Comparison of ENCODE assay signal across 19 cellular contexts in the genomic region with DNA sequence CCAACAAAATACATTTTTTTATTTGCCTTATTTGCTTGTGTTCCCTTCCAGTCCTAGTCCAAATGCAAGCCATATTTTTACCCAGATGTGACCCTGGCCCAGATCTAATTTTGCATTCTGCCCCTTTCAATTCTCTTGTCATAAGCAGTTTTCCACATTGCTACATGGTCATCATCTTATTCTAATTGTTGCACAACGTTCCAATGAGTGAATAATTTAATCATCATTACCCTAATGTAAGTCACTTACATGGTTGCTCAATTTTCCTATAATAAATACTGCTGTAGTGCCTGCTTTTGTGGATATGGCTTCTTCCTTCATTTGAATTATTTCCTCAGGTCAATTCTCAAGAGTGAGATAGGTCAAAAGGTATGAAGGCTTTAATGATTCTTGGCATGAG. TPM values are rescaled to one million over a fixed set of nuclear protein-coding genes. Genes with fewer than 3 reads are reported as not detected.
DNase-seq lines count a peak whose midpoint lies in the region; ATAC-seq and TF ChIP-seq lines count a peak whose summit lies in the region.
"Had no signal": no experiment of that assay in that cellular context is flagged by ENCODE, and none has a peak within 500 bp of the region (broad histone marks: within the 10 kb centered on the region; RNA-seq: fewer than 3 reads in every experiment).

No MANE protein-coding gene starts in this region.

- H3K4me1 Mint-ChIP-seq in activated T-cell treated with anti-CD3 and anti-CD28 coated beads, Interleukin-2, amount 50 U/mL, for 72 hours (ENCODE audit: low read depth): peaks cover 12% of the 10 kb centered on the region
- H3K4me1 Mint-ChIP-seq: CD4-positive, CD25-positive, alpha-beta regulatory T cell had no signal

- H3K27ac ChIP-seq in stomach: no peak overlapping the region
- H3K27ac ChIP-seq: KMS-11, SJCRH30 had no signal

- no peaks in the 10 kb centered on the region for H3K9me3 Mint-ChIP-seq in activated T-cell treated with anti-CD3 and anti-CD28 coated beads, Interleukin-2, amount 50 U/mL, for 72 hours
- H3K9me3 Mint-ChIP-seq: CD4-positive, CD25-positive, alpha-beta regulatory T cell had no signal

- H3K27ac Mint-ChIP-seq in activated T-cell treated with anti-CD3 and anti-CD28 coated beads, Interleukin-2, amount 50 U/mL, for 72 hours: no peak overlapping the region
- H3K27ac Mint-ChIP-seq: CD4-positive, CD25-positive, alpha-beta regulatory T cell had no signal

- TF ChIP-seq CTCF in epithelial cell of esophagus (IDR thresholded peaks at IDR 0.05; ENCODE audit: insufficient read depth, low read depth, low read length, missing control alignments) (no peak), stomach (IDR thresholded peaks at IDR 0.05) (no peak)

- H3K27me3 ChIP-seq in stomach: no peaks in the 10 kb centered on the region
- H3K27me3 ChIP-seq: SJCRH30 had no signal

- intact Hi-C loops in stomach (cut with DNase I; ENCODE audit: low total_unique reads): no loop called here

- H3K36me3 Mint-ChIP-seq in activated T-cell treated with anti-CD3 and anti-CD28 coated beads, Interleukin-2, amount 50 U/mL, for 72 hours (ENCODE audit: insufficient read depth in 2 of 2): no peaks in the 10 kb centered on the region
- H3K36me3 Mint-ChIP-seq: CD4-positive, CD25-positive, alpha-beta regulatory T cell had no signal

- H3K27me3 Mint-ChIP-seq in activated T-cell treated with anti-CD3 and anti-CD28 coated beads, Interleukin-2, amount 50 U/mL, for 72 hours (ENCODE audit: low read depth): no peaks in the 10 kb centered on the region

- no peak for TF ChIP-seq POLR2A in stomach (IDR thresholded peaks at IDR 0.05)

- H3K36me3 ChIP-seq in stomach: peaks cover 0 to 22% (median 11%) of the 10 kb centered on the region in 4 donors
- H3K36me3 ChIP-seq: SJCRH30 had no signal

- ATAC-seq in activated T-cell treated with anti-CD3 and anti-CD28 coated beads, Interleukin-2, amount 50 U/mL, for 72 hours (replicated peaks in 1 of 2): no peak

- no peaks in the 10 kb centered on the region for H3K4me1 ChIP-seq in stomach
- H3K4me1 ChIP-seq: SJCRH30 had no signal

- no peak overlapping the region for H3K4me3 ChIP-seq in epithelial cell of esophagus (ENCODE audit: low read length)
- H3K4me3 ChIP-seq in stomach: no peak overlapping the region
- H3K4me3 ChIP-seq: SJCRH30 had no signal

- TF ChIP-seq EP300 in stomach (IDR thresholded peaks at IDR 0.05): no peak

- H3K9me3 ChIP-seq in stomach: no peaks in the 10 kb centered on the region
- H3K9me3 ChIP-seq: SJCRH30 had no signal

- WGBS in stomach, 5 donors: 57 to 67% (median 67%) methylated on average over 1 of the region's 1 CpG

- no peak overlapping the region for H3K4me3 Mint-ChIP-seq in activated T-cell treated with anti-CD3 and anti-CD28 coated beads, Interleukin-2, amount 50 U/mL, for 72 hours
- H3K4me3 Mint-ChIP-seq: CD4-positive, CD25-positive, alpha-beta regulatory T cell had no signal

- DNase-seq in amniotic epithelial cell (ENCODE audit: low read depth): peak; percentile 24
- peak; percentile 73 for DNase-seq in epithelial cell of esophagus (ENCODE audit: low read depth)
- DNase-seq in stomach: no peak
- no peak for DNase-seq in activated T-cell treated with anti-CD3 and anti-CD28 coated beads, Interleukin-2, amount 50 U/mL, for 72 hours
- DNase-seq: CD4-positive, CD25-positive, alpha-beta regulatory T cell; EL; GF-D8; GOT3; HCEC 1CT; NCI-H1694; NCI-H2081; NCI-H2171; NCI-H345; NCI-H524; NCI-H774; SJCRH30 had no signal

RNA-seq across cellular contexts. Expression of a gene that starts 12.8 kb away (rescaled TPM):
- total RNA-seq in stomach: 10 to 100 TPM; 18.7 to 54.8 (median 22.0) TPM
- 10 to 100 TPM; 23.9 to 29.4 (median 28.7) TPM for polyA plus RNA-seq in stomach
- 10 to 100 TPM; 29.2 to 34.0 TPM for total RNA-seq in activated T-cell treated with anti-CD3 and anti-CD28 coated beads, Interleukin-2, amount 50 U/mL, for 72 hours

RNA-seq across cellular contexts. Expression of a gene that starts 16.7 kb away (rescaled TPM):
- 1 to 10 TPM in 3 of 5 donors, not detected in 2; 1.1 to 2.7 (median 2.6) TPM for total RNA-seq in stomach
- under 1 TPM in 2 of 3 donors, not detected in 1; 0.25 to 0.31 TPM for polyA plus RNA-seq in stomach
- total RNA-seq in activated T-cell treated with anti-CD3 and anti-CD28 coated beads, Interleukin-2, amount 50 U/mL, for 72 hours: 10 to 100 TPM in 1 of 2 donors, 1 to 10 TPM in 1; 8.9 to 24.3 TPM
- total RNA-seq: SJCRH30 had no signal

RNA-seq across cellular contexts. Expression of a gene that starts 22.8 kb away (rescaled TPM):
- 10 to 100 TPM in 2 of 5 donors, under 1 TPM in 2, not detected in 1; 0.45 to 12.0 (median 6.0) TPM for total RNA-seq in stomach
- polyA plus RNA-seq in stomach: 1 to 10 TPM; 2.6 to 8.5 (median 4.9) TPM
- total RNA-seq in activated T-cell treated with anti-CD3 and anti-CD28 coated beads, Interleukin-2, amount 50 U/mL, for 72 hours: not detected
- total RNA-seq: CD4-positive, CD25-positive, alpha-beta regulatory T cell; OCI-LY7; SJCRH30 had no signal
- polyA plus RNA-seq: BJ; CD4-positive, CD25-positive, alpha-beta regulatory T cell had no signal

RNA-seq across cellular contexts. Expression of a gene that starts 41.0 kb away (rescaled TPM):
- 100 to 1,000 TPM in 2 of 5 donors, 10 to 100 TPM in 2, 1 to 10 TPM in 1; 6.4 to 117 (median 49.5) TPM for total RNA-seq in stomach
- 10 to 100 TPM; 25.9 to 76.3 (median 40.6) TPM for polyA plus RNA-seq in stomach
- not detected for total RNA-seq in activated T-cell treated with anti-CD3 and anti-CD28 coated beads, Interleukin-2, amount 50 U/mL, for 72 hours
- total RNA-seq: CD4-positive, CD25-positive, alpha-beta regulatory T cell; SJCRH30 had no signal
- polyA plus RNA-seq: BJ; CD4-positive, CD25-positive, alpha-beta regulatory T cell had no signal

RNA-seq across cellular contexts. Expression of a gene that starts 55.5 kb away (rescaled TPM):
- 1,000 to 10,000 TPM in 1 of 5 donors, 100 to 1,000 TPM in 3, 10 to 100 TPM in 1; 45.0 to 1,214 (median 194) TPM for total RNA-seq in stomach
- polyA plus RNA-seq in stomach: 10 to 100 TPM; 24.8 to 58.6 (median 40.6) TPM
- 10 to 100 TPM; 25.0 to 51.3 TPM for total RNA-seq in activated T-cell treated with anti-CD3 and anti-CD28 coated beads, Interleukin-2, amount 50 U/mL, for 72 hours

Comparison
In these comparisons a context has a peak if more than half of its experiments do, and no peak if none do; other contexts are left out.
1. DNase-seq: peak in amniotic epithelial cell (single experiment) and epithelial cell of esophagus (single experiment); none in stomach (single experiment) and activated T-cell treated with anti-CD3 and anti-CD28 coated beads, Interleukin-2, amount 50 U/mL, for 72 hours (0 of 2).